Comparison of ENCODE assay signal across 9 cellular contexts in genomic region chr5:152560508-152561137, GRCh38.
DNase-seq lines count a peak whose midpoint lies in the region; ATAC-seq and TF ChIP-seq lines count a peak whose summit lies in the region.
"Had no signal": no experiment of that assay in that cellular context is flagged by ENCODE, and none has a peak within 500 bp of the region (broad histone marks: within the 10 kb centered on the region; RNA-seq: fewer than 3 reads in every experiment).

No MANE protein-coding gene starts in this region.

- no peak for TF ChIP-seq POLR2A in body of pancreas (IDR thresholded peaks at IDR 0.05)

- intact Hi-C loops in body of pancreas (cut with DNase I), result no loop called here

- H3K9me3 ChIP-seq in body of pancreas, result no peaks in the 10 kb centered on the region
- H3K9me3 ChIP-seq: SJSA1 had no signal

- no peak overlapping the region for H3K27ac ChIP-seq in body of pancreas
- H3K27ac ChIP-seq: SJSA1 had no signal

- peak; percentile 32 to 75 (median 69) for TF ChIP-seq CTCF in body of pancreas (IDR thresholded peaks at IDR 0.05)

- no peak overlapping the region for H3K4me3 ChIP-seq in body of pancreas
- H3K4me3 ChIP-seq: SJSA1 had no signal

- no peaks in the 10 kb centered on the region for H3K27me3 ChIP-seq in body of pancreas
- H3K27me3 ChIP-seq: SJSA1 had no signal

- DNase-seq in CD1c-positive myeloid dendritic cell (ENCODE audit: extremely low spot score), result peak; percentile 24
- DNase-seq in NCI-H774 (lab: John Stamatoyannopoulos, UW), result peak; percentile 23
- DNase-seq in body of pancreas, result peak; percentile 54 to 77 (median 66)
- peak; percentile 71 for DNase-seq in iPS-NIHi11 (ENCODE audit: low spot score)
- DNase-seq in stimulated activated CD4-positive, alpha-beta T cell treated with anti-CD3 and anti-CD28 coated beads, Interleukin-12 subunit alpha, Interleukin-12 subunit beta, amount 100 ng/mL, for 48 hours (ENCODE audit: low read depth in 2 of 3, low spot score in 1 of 3), result peak; percentile 3 to 25 (median 14)
- DNase-seq in activated gamma-delta T cell (lab: John Stamatoyannopoulos, UW), result no peak

- H3K4me1 ChIP-seq in body of pancreas, result no peaks in the 10 kb centered on the region
- H3K4me1 ChIP-seq: SJSA1 had no signal

- peak; percentile 84 for ATAC-seq in GM18868 (IDR thresholded peaks at IDR 0.05; ENCODE audit: unreplicated experiment)
- ATAC-seq in HG03342 (IDR thresholded peaks at IDR 0.05; ENCODE audit: unreplicated experiment), result peak; percentile 80
- peak; percentile 47 for ATAC-seq in body of pancreas

- H3K36me3 ChIP-seq in body of pancreas (replicated peaks in 1 of 2; ENCODE audit: insufficient read depth in 1 of 2, low read depth in 2 of 2), result no peaks in the 10 kb centered on the region
- H3K36me3 ChIP-seq: SJSA1 had no signal

- WGBS in body of pancreas, 2 donors, result 23 to 29% methylated on average over 6 of the region's 6 CpGs
